Comparison of ENCODE assay signal across 10 cellular contexts in genomic region chr14:102500190-102500661, GRCh38. TPM values are rescaled to one million over a fixed set of nuclear protein-coding genes. Genes with fewer than 3 reads are reported as not detected.
DNase-seq lines count a peak whose midpoint lies in the region; ATAC-seq and TF ChIP-seq lines count a peak whose summit lies in the region.
"Had no signal": no experiment of that assay in that cellular context is flagged by ENCODE, and none has a peak within 500 bp of the region (broad histone marks: within the 10 kb centered on the region; RNA-seq: fewer than 3 reads in every experiment).

No MANE protein-coding gene starts in this region.

- H3K27ac ChIP-seq in A673 (ENCODE audit: low read depth, low read length, poor library complexity, severe bottlenecking): peak overlapping the region; percentile 24
- H3K27ac ChIP-seq in muscle layer of colon (ENCODE audit: low read depth, low read length): peak overlapping the region; percentile 78

- H3K27me3 ChIP-seq in A673 (replicated peaks; ENCODE audit: insufficient read depth, low read depth, low read length, poor library complexity) (no peaks in the 10 kb centered on the region), muscle layer of colon (ENCODE audit: control insufficient read depth in 1 of 2, insufficient read depth in 2 of 2, low read length in 2 of 2) (no peaks in the 10 kb centered on the region), HAP-1 (ENCODE audit: low read depth) (no peaks in the 10 kb centered on the region)

- H3K4me1 Mint-ChIP-seq in effector memory CD8-positive, alpha-beta T cell (ENCODE audit: low read depth in 2 of 2): peaks cover 10% of the 10 kb centered on the region in 2 donors
- H3K4me1 Mint-ChIP-seq: activated B cell treated with CpG ODN at 0.5 μM for 24 hours had no signal

- H3K9ac ChIP-seq in muscle layer of colon (ENCODE audit: low read length): no peak overlapping the region

- H3K9me3 Mint-ChIP-seq in effector memory CD8-positive, alpha-beta T cell: no peaks in the 10 kb centered on the region
- H3K9me3 Mint-ChIP-seq: activated B cell treated with CpG ODN at 0.5 μM for 24 hours had no signal

- H3K36me3 Mint-ChIP-seq in effector memory CD8-positive, alpha-beta T cell (ENCODE audit: insufficient read depth): peaks cover 9% of the 10 kb centered on the region

- intact Hi-C loops in A673 (cut with micrococcal nuclease; ENCODE audit: unreplicated experiment): no loop called here

- peak overlapping the region; percentile 62 to 79 for H3K27ac Mint-ChIP-seq in effector memory CD8-positive, alpha-beta T cell
- H3K27ac Mint-ChIP-seq: activated B cell treated with CpG ODN at 0.5 μM for 24 hours had no signal

- no TSS peak for BruUV-seq in A673 (replicated peaks; lab: Mats Ljungman, UMichigan)

- DNase-seq in A673 (ENCODE audit: low spot score) (peak; percentile 43), RKO (ENCODE audit: low spot score) (peak; percentile 30), HAP-1 (ENCODE audit: low spot score in 2 of 2) (no peak), SKM-1 treated with dmso at 0.1 percent for 144 hours (lab: John Stamatoyannopoulos, UW; ENCODE audit: unreplicated experiment) (no peak), T-helper 9 cell (no peak)
- no peak for DNase-seq in effector memory CD8-positive, alpha-beta T cell
- DNase-seq: activated B cell treated with CpG ODN at 0.5 μM for 24 hours, DMS 273 treated with DMSO at 0.1 percent for 48 hours had no signal

- H3K27me3 Mint-ChIP-seq in effector memory CD8-positive, alpha-beta T cell: no peaks in the 10 kb centered on the region
- H3K27me3 Mint-ChIP-seq: activated B cell treated with CpG ODN at 0.5 μM for 24 hours had no signal

- no peaks in the 10 kb centered on the region for H3K36me3 ChIP-seq in A673 (ENCODE audit: insufficient read depth, low read length, poor library complexity, severe bottlenecking)
- H3K36me3 ChIP-seq in muscle layer of colon (ENCODE audit: insufficient read depth, low read length): peaks cover 9% of the 10 kb centered on the region
- no peaks in the 10 kb centered on the region for H3K36me3 ChIP-seq in HAP-1 (replicated peaks)

- no peak for TF ChIP-seq CTCF in A673 (conservative IDR thresholded peaks at IDR 0.05; ENCODE audit: low read depth, low read length)

- POLR2A ChIA-PET in A673 (lab: Charles Lee; ENCODE audit: low non-redundant PET): no interaction called here

- no peaks in the 10 kb centered on the region for H3K4me1 ChIP-seq in A673 (ENCODE audit: insufficient read depth, low read length, poor library complexity, severe bottlenecking)
- peaks cover 15% of the 10 kb centered on the region for H3K4me1 ChIP-seq in muscle layer of colon (ENCODE audit: insufficient read depth, low read length)
- H3K4me1 ChIP-seq in HAP-1: no peaks in the 10 kb centered on the region

- CTCF ChIA-PET in A673 (lab: Charles Lee): no interaction called here

- H3K4me3 Mint-ChIP-seq in effector memory CD8-positive, alpha-beta T cell: no peak overlapping the region
- H3K4me3 Mint-ChIP-seq: activated B cell treated with CpG ODN at 0.5 μM for 24 hours had no signal

- H3K9me3 ChIP-seq in A673 (ENCODE audit: low read depth, low read length, poor library complexity, severe bottlenecking) (no peaks in the 10 kb centered on the region), muscle layer of colon (ENCODE audit: low read length) (no peaks in the 10 kb centered on the region), HAP-1 (no peaks in the 10 kb centered on the region)

- in situ Hi-C loops in HAP-1 (cut with MboI; ENCODE audit: low sequenced_read_pairs): loop anchor here (25.0 kb wide), 1 partner anchor 538 kb away; the partner anchor contains the start of gene DYNC1H1

- peak; percentile 88 for ATAC-seq in effector memory CD8-positive, alpha-beta T cell (replicated peaks)
- ATAC-seq in HG03108 (IDR thresholded peaks at IDR 0.05; ENCODE audit: unreplicated experiment): no peak

- H3K4me3 ChIP-seq in A673 (ENCODE audit: low read depth, low read length, poor library complexity, severe bottlenecking) (no peak overlapping the region), muscle layer of colon (ENCODE audit: low read depth in 1 of 2, low read length in 2 of 2) (no peak overlapping the region), HAP-1 (no peak overlapping the region)

RNA-seq across cellular contexts. Expression of gene ANKRD9, which starts 9.3 kb away (rescaled TPM):
- 28.0 and 35.9 TPM in 2 replicates for total RNA-seq in A673 (2021)

Comparison
In these comparisons a context has a peak if more than half of its experiments do, and no peak if none do; other contexts are left out.
1. DNase-seq: peak in A673 (single experiment) and RKO (single experiment); none in effector memory CD8-positive, alpha-beta T cell (0 of 3), HAP-1 (0 of 2), SKM-1 treated with dmso at 0.1 percent for 144 hours (single experiment) and T-helper 9 cell (single experiment).